In genomic region chr6:161443868-161444267, GRCh38 we compare ENCODE assay signal across 14 cellular contexts.
DNase-seq lines count a peak whose midpoint lies in the region; ATAC-seq, FAIRE-seq and TF ChIP-seq lines count a peak whose summit lies in the region.
"Had no signal": no experiment of that assay in that cellular context is flagged by ENCODE, and none has a peak within 500 bp of the region (broad histone marks: within the 10 kb centered on the region; RNA-seq: fewer than 3 reads in every experiment).

No MANE protein-coding gene starts in this region.

- H3K27me3 ChIP-seq in heart right ventricle (no peaks in the 10 kb centered on the region), right atrium auricular region (no peaks in the 10 kb centered on the region), astrocyte (ENCODE audit: insufficient read depth, low read length) (no peaks in the 10 kb centered on the region), testis (no peaks in the 10 kb centered on the region)

- H3K27ac Mint-ChIP-seq in astrocyte (ENCODE audit: unreplicated experiment), result no peak overlapping the region
- H3K27ac Mint-ChIP-seq: activated CD4-positive, alpha-beta T cell treated with anti-CD3 and anti-CD28 coated beads, Interleukin-2, amount 10 ng/mL, durations not matched to agents 7 days and 5 days had no signal

- H4K20me1 ChIP-seq in astrocyte (ENCODE audit: insufficient read depth, low read length), result no peaks in the 10 kb centered on the region

- WGBS in heart right ventricle, 2 donors, result 56 to 62% methylated on average over 8 of the region's 8 CpGs
- WGBS in testis, 2 donors, result 64% methylated on average over 8 of the region's 8 CpGs

- peak overlapping the region; percentile 54 for H3K9ac ChIP-seq in astrocyte (ENCODE audit: low read length)

- peaks cover 4% of the 10 kb centered on the region for H3K27me3 Mint-ChIP-seq in astrocyte (ENCODE audit: low read depth, unreplicated experiment)
- H3K27me3 Mint-ChIP-seq: activated CD4-positive, alpha-beta T cell treated with anti-CD3 and anti-CD28 coated beads, Interleukin-2, amount 10 ng/mL, durations not matched to agents 7 days and 5 days had no signal

- peak overlapping the region; percentile 59 for H2AFZ ChIP-seq in astrocyte (ENCODE audit: low read depth, low read length)

- intact Hi-C loops in heart right ventricle (cut with DNase I) (loop anchor here in 1 of 10 donors (5.0 kb wide), 1 partner anchor 38 kb away; no protein-coding TSS in a partner anchor), testis (cut with DNase I; ENCODE audit: low total_unique reads) (no loop called here), posterior cingulate gyrus (cut with DNase I) (no loop called here)

- TF ChIP-seq POLR2A in testis (IDR thresholded peaks at IDR 0.05), result no peak

- peak overlapping the region; percentile 69 for H3K4me2 ChIP-seq in astrocyte (ENCODE audit: low read length)

- ATAC-seq in heart right ventricle (peak in 6 of 8 donors; percentile 47 to 69 (median 56)), HG02970 (IDR thresholded peaks at IDR 0.05; ENCODE audit: low FRiP score, unreplicated experiment) (no peak)
- ATAC-seq: mucosa of descending colon had no signal

- H3K9me3 ChIP-seq in heart right ventricle, result no peaks in the 10 kb centered on the region
- H3K9me3 ChIP-seq in right atrium auricular region, result no peaks in the 10 kb centered on the region
- H3K9me3 ChIP-seq in astrocyte (ENCODE audit: insufficient read depth, low read depth, low read length), result no peaks in the 10 kb centered on the region
- H3K9me3 ChIP-seq in testis, result no peaks in the 10 kb centered on the region
- H3K9me3 ChIP-seq: mucosa of descending colon had no signal

- H3K4me1 ChIP-seq in heart right ventricle (peaks cover 0 to 26% (median 8%) of the 10 kb centered on the region in 9 donors), right atrium auricular region (peaks cover 0 to 5% of the 10 kb centered on the region in 2 donors), astrocyte (ENCODE audit: insufficient read depth, low read length) (peaks cover 25% of the 10 kb centered on the region), testis (peaks cover 9% of the 10 kb centered on the region)

- H3K4me3 ChIP-seq in heart right ventricle, result no peak overlapping the region
- no peak overlapping the region for H3K4me3 ChIP-seq in right atrium auricular region
- H3K4me3 ChIP-seq in astrocyte (ENCODE audit: insufficient read depth, low read depth, low read length), result no peak overlapping the region
- H3K4me3 ChIP-seq in testis, result no peak overlapping the region
- H3K4me3 ChIP-seq: mucosa of descending colon, skin epidermis had no signal

- H3K79me2 ChIP-seq in astrocyte (ENCODE audit: insufficient read depth, low read length), result no peaks in the 10 kb centered on the region

- H3K36me3 ChIP-seq in heart right ventricle (no peaks in the 10 kb centered on the region), right atrium auricular region (no peaks in the 10 kb centered on the region), astrocyte (ENCODE audit: insufficient read depth, low read length) (no peaks in the 10 kb centered on the region), testis (ENCODE audit: low read depth, missing control alignments) (no peaks in the 10 kb centered on the region)

- peak; percentile 40 to 48 for DNase-seq in heart right ventricle
- DNase-seq in right atrium auricular region (ENCODE audit: low spot score), result no peak
- DNase-seq in astrocyte (ENCODE audit: low read depth), result peak; percentile 74
- DNase-seq in iPS-NIHi7 (ENCODE audit: extremely low spot score), result peak; percentile 71
- peak; percentile 41 for DNase-seq in testis
- DNase-seq in posterior cingulate gyrus, result no peak
- DNase-seq in NCI-H2227 (lab: John Stamatoyannopoulos, UW; ENCODE audit: unreplicated experiment), result no peak
- DNase-seq: activated gamma-delta T cell, MM.1S, SW 1271 had no signal

- peaks cover 13% of the 10 kb centered on the region for H3K4me1 Mint-ChIP-seq in astrocyte (ENCODE audit: low read depth, unreplicated experiment)

- H3K27ac ChIP-seq in heart right ventricle (peak overlapping the region in 6 of 10 donors; percentile 34 to 61 (median 47)), right atrium auricular region (peak overlapping the region in 1 of 2 donors; percentile 18), astrocyte (ENCODE audit: low read depth, low read length) (peak overlapping the region; percentile 67), testis (no peak overlapping the region)

- TF ChIP-seq CTCF in heart right ventricle (IDR thresholded peaks at IDR 0.05) (no peak), right atrium auricular region (IDR thresholded peaks at IDR 0.05) (no peak), astrocyte (IDR thresholded peaks at IDR 0.05; ENCODE audit: insufficient read depth, low read depth, low read length) (no peak), testis (IDR thresholded peaks at IDR 0.05) (no peak)

- no peak overlapping the region for H3K4me3 Mint-ChIP-seq in astrocyte (ENCODE audit: unreplicated experiment)
- H3K4me3 Mint-ChIP-seq: activated CD4-positive, alpha-beta T cell treated with anti-CD3 and anti-CD28 coated beads, Interleukin-2, amount 10 ng/mL, durations not matched to agents 7 days and 5 days had no signal

- no peaks in the 10 kb centered on the region for H3K36me3 Mint-ChIP-seq in astrocyte (ENCODE audit: low read depth, unreplicated experiment)

- FAIRE-seq in astrocyte (lab: Jason Lieb, UNC), result no peak

- peaks cover 4% of the 10 kb centered on the region for H3K9me3 Mint-ChIP-seq in astrocyte (ENCODE audit: unreplicated experiment)
- H3K9me3 Mint-ChIP-seq: activated CD4-positive, alpha-beta T cell treated with anti-CD3 and anti-CD28 coated beads, Interleukin-2, amount 10 ng/mL, durations not matched to agents 7 days and 5 days had no signal

Comparison
In these comparisons a context has a peak if more than half of its experiments do, and no peak if none do; other contexts are left out.
1. DNase-seq: peak in heart right ventricle (2 of 2), astrocyte (single experiment), iPS-NIHi7 (single experiment) and testis (single experiment); none in right atrium auricular region (single experiment), posterior cingulate gyrus (0 of 10) and NCI-H2227 (single experiment).
2. H3K27ac ChIP-seq: peak in heart right ventricle (6 of 10) and astrocyte (single experiment); none in testis (0 of 2).